ENCODE assay signal across 15 cellular contexts in genomic region chr12:1937481-1938224, GRCh38. TPM values are rescaled to one million over a fixed set of nuclear protein-coding genes. Genes with fewer than 3 reads are reported as not detected.
DNase-seq lines count a peak whose midpoint lies in the region; ATAC-seq and TF ChIP-seq lines count a peak whose summit lies in the region.
"Had no signal": no experiment of that assay in that cellular context is flagged by ENCODE, and none has a peak within 500 bp of the region (broad histone marks: within the 10 kb centered on the region; RNA-seq: fewer than 3 reads in every experiment).

No MANE protein-coding gene starts in this region.

- no peak overlapping the region for H3K14ac ChIP-seq in H9 (ENCODE audit: insufficient read depth, low read length)

- H3K9ac ChIP-seq in H9 (ENCODE audit: extremely low read depth, insufficient read length, low read length): no peak overlapping the region

- H3K23me2 ChIP-seq in H9 (ENCODE audit: insufficient read length, low read depth, low read length, poor library complexity, severe bottlenecking): no peaks in the 10 kb centered on the region

- DNase-seq in H9 (no peak), mesenteric fat pad (ENCODE audit: low spot score) (peak; percentile 72), superior temporal gyrus (ENCODE audit: extremely low spot score) (peak; percentile 50), GM13976 (ENCODE audit: low spot score) (no peak), putamen (ENCODE audit: low spot score) (no peak)
- DNase-seq: activated CD4-positive, CD25-positive, alpha-beta regulatory T cell; activated naive CD4-positive, alpha-beta T cell; BE2C; NCI-H146; Right ventricle myocardium superior had no signal

- H4K8ac ChIP-seq in H9 (replicated peaks; ENCODE audit: insufficient read length, low read depth, low read length): no peak overlapping the region

- H3K9me3 Mint-ChIP-seq in H9 (no peaks in the 10 kb centered on the region; a peak in 1 of 5 replicates), brain (peaks cover 4 to 9% (median 8%) of the 10 kb centered on the region in 5 experiments)
- H3K9me3 Mint-ChIP-seq: stimulated activated naive CD8-positive, alpha-beta T cell treated with anti-CD3 and anti-CD28 coated beads, Interleukin-15, Interleukin-2, amounts not matched to agents 100 ng/mL and 50 ng/mL, for 24 hours; T-helper 1 cell treated with Interleukin-12 subunit alpha and Interleukin-12 subunit beta and Interleukin-4 antibody, amounts not matched to agents 30 μg/mL and 1 μg/mL, for 36 hours had no signal

- no peak for TF ChIP-seq CTCF in H9 (conservative IDR thresholded peaks at IDR 0.05)
- no peak for TF ChIP-seq CTCF in brain (conservative IDR thresholded peaks at IDR 0.05)
- TF ChIP-seq CTCF in GM13976 (IDR thresholded peaks at IDR 0.05; ENCODE audit: borderline replicate concordance, control extremely low read depth, extremely low read depth, insufficient read depth, missing control alignments): no peak

- no peak overlapping the region for H3T11ph ChIP-seq in H9 (ENCODE audit: low read length)

- H3K79me1 ChIP-seq in H9 (ENCODE audit: insufficient read depth, low read depth, low read length, poor library complexity, severe bottlenecking): no peaks in the 10 kb centered on the region

- H3K27me3 ChIP-seq in H9 (ENCODE audit: insufficient read depth, low read length): no peaks in the 10 kb centered on the region
- H3K27me3 ChIP-seq: BE2C had no signal

- no peak for ATAC-seq in HG02970 (IDR thresholded peaks at IDR 0.05; ENCODE audit: low FRiP score, unreplicated experiment)
- ATAC-seq in GM21786 (IDR thresholded peaks at IDR 0.05; ENCODE audit: unreplicated experiment): no peak

- H3K79me2 ChIP-seq in H9 (ENCODE audit: insufficient read depth, low read length): no peaks in the 10 kb centered on the region

- peaks cover 3% of the 10 kb centered on the region; the same call in 1 of the 2 replicates for H3K4me1 ChIP-seq in H9 (ENCODE audit: insufficient read depth, low read length)

- no peak overlapping the region for H2BK15ac ChIP-seq in H9 (ENCODE audit: low read depth, low read length)

- no peak overlapping the region for H4K5ac ChIP-seq in H9 (ENCODE audit: insufficient read length, low read depth, low read length)

- H3K27ac Mint-ChIP-seq in H9 (peak overlapping the region in 2 of 3 experiments; percentile 56 to 57; a peak in 3 of 7 replicates), brain (peak overlapping the region in 4 of 5 experiments; percentile 72 to 92 (median 88))
- H3K27ac Mint-ChIP-seq: stimulated activated naive CD8-positive, alpha-beta T cell treated with anti-CD3 and anti-CD28 coated beads, Interleukin-15, Interleukin-2, amounts not matched to agents 100 ng/mL and 50 ng/mL, for 24 hours; T-helper 1 cell treated with Interleukin-12 subunit alpha and Interleukin-12 subunit beta and Interleukin-4 antibody, amounts not matched to agents 30 μg/mL and 1 μg/mL, for 36 hours had no signal

- H3K18ac ChIP-seq in H9 (ENCODE audit: insufficient read length, low read depth, low read length): no peak overlapping the region

- no peak overlapping the region for H2AK5ac ChIP-seq in H9 (ENCODE audit: insufficient read length, low read length)

- no peaks in the 10 kb centered on the region for H3K9me3 ChIP-seq in H9 (ENCODE audit: control insufficient read depth, low read depth, low read length)
- H3K9me3 ChIP-seq: BE2C had no signal

- H3K4ac ChIP-seq in H9 (ENCODE audit: low read depth, low read length): no peak overlapping the region

- no peak overlapping the region for H3K56ac ChIP-seq in H9 (ENCODE audit: insufficient read length, low read depth, low read length)

- no peak overlapping the region for H4K91ac ChIP-seq in H9 (ENCODE audit: insufficient read length, low read depth, low read length)

- no peak overlapping the region for H2AFZ ChIP-seq in H9 (ENCODE audit: low read length)

- no peak overlapping the region for H3K23ac ChIP-seq in H9 (ENCODE audit: insufficient read length, low read depth, low read length)

- H3K27ac ChIP-seq in H9 (ENCODE audit: insufficient read length, low read depth, low read length): no peak overlapping the region

- no peak overlapping the region for H2BK12ac ChIP-seq in H9 (ENCODE audit: insufficient read length, low read depth, low read length)

- H3K4me1 Mint-ChIP-seq in H9 (peaks cover 9 to 18% of the 10 kb centered on the region in 2 experiments), brain (peaks cover 61% of the 10 kb centered on the region)

- H2BK20ac ChIP-seq in H9 (ENCODE audit: low read depth, low read length, poor library complexity, severe bottlenecking): no peak overlapping the region

- H3K27me3 Mint-ChIP-seq in H9 (ENCODE audit: low read depth): no peaks in the 10 kb centered on the region
- H3K27me3 Mint-ChIP-seq in brain: no peaks in the 10 kb centered on the region
- H3K27me3 Mint-ChIP-seq: stimulated activated naive CD8-positive, alpha-beta T cell treated with anti-CD3 and anti-CD28 coated beads, Interleukin-15, Interleukin-2, amounts not matched to agents 100 ng/mL and 50 ng/mL, for 24 hours had no signal

- no peaks in the 10 kb centered on the region for H4K20me1 ChIP-seq in H9 (ENCODE audit: control insufficient read depth, insufficient read depth, insufficient read length)

- no peak overlapping the region for H2BK120ac ChIP-seq in H9 (ENCODE audit: low read depth, low read length, poor library complexity, severe bottlenecking)

- H2BK5ac ChIP-seq in H9 (ENCODE audit: insufficient read length, low read length): no peak overlapping the region

- no peak overlapping the region for H3K4me2 ChIP-seq in H9 (ENCODE audit: insufficient read depth, insufficient read length, low read length)

- WGBS in H9 (ENCODE audit: extremely low coverage, insufficient read length, low lambda C conversion rate): no CpG with 5 or more reads among the region's 12 CpGs

- H3K36me3 Mint-ChIP-seq in H9 (ENCODE audit: insufficient read depth in 1 of 3, low read depth in 3 of 3) (peaks cover 0 to 13% (median 10%) of the 10 kb centered on the region in 3 experiments; a peak in 5 of 7 replicates), brain (peaks cover 43% of the 10 kb centered on the region)

- H3K4me3 Mint-ChIP-seq in H9 (no peak overlapping the region), brain (no peak overlapping the region)
- H3K4me3 Mint-ChIP-seq: stimulated activated naive CD8-positive, alpha-beta T cell treated with anti-CD3 and anti-CD28 coated beads, Interleukin-15, Interleukin-2, amounts not matched to agents 100 ng/mL and 50 ng/mL, for 24 hours; T-helper 1 cell treated with Interleukin-12 subunit alpha and Interleukin-12 subunit beta and Interleukin-4 antibody, amounts not matched to agents 30 μg/mL and 1 μg/mL, for 36 hours had no signal

- in situ Hi-C loops in GM13976 (cut with MboI; ENCODE audit: low sequenced_read_pairs, unreplicated experiment): loop anchor here (5.0 to 10.0 kb wide), 2 partner anchors 135 to 283 kb away; no protein-coding TSS in a partner anchor

RNA-seq across cellular contexts. Expression of gene CACNA2D4, which starts 19.2 kb away (rescaled TPM):
- 0.61 and 0.79 TPM in 2 replicates for total RNA-seq in H9 (2021)
- not detected for polyA plus RNA-seq in brain (ENCODE audit: insufficient read depth, low read depth, low replicate concordance)
- total RNA-seq in mesenteric fat pad: 8.8 TPM

Comparison
In these comparisons a context has a peak if more than half of its experiments do, and no peak if none do; other contexts are left out.
1. DNase-seq: peak in mesenteric fat pad (single experiment) and superior temporal gyrus (single experiment); none in H9 (single experiment), GM13976 (single experiment) and putamen (single experiment).